1 cellular context compared by ENCODE assay signal in genomic region chr9:89177401-89178161, GRCh38.
TF ChIP-seq lines count a peak whose summit lies in the region.

No MANE protein-coding gene starts in this region.

TF ChIP-seq in WTC11, 78 proteins besides CTCF, POLR2A, EP300 and RAD21 (continued from another document):
- TF ChIP-seq ZNF532 (CRISPR knock-in tag; IDR thresholded peaks at IDR 0.05; ENCODE audit: borderline replicate concordance) (no peak), ZNF121 (CRISPR knock-in tag; IDR thresholded peaks at IDR 0.05) (no peak), NFYB (CRISPR knock-in tag; conservative IDR thresholded peaks at IDR 0.05; ENCODE audit: low read depth) (no peak), ZNF416 (CRISPR knock-in tag; IDR thresholded peaks at IDR 0.05) (no peak)
TF ChIP-seq in WTC11: peak in this region for 0.
